In genomic region chr20:5749512-5750490, GRCh38 we compare ENCODE assay signal across 8 cellular contexts. TPM values are rescaled to one million over a fixed set of nuclear protein-coding genes. Genes with fewer than 3 reads are reported as not detected.
DNase-seq lines count a peak whose midpoint lies in the region; ATAC-seq and TF ChIP-seq lines count a peak whose summit lies in the region.

Gene SHLD1, plus strand, starts transcription at chr20:5750401. Its CDS starts 22,465 bp downstream, at chr20:5772866.

- TF ChIP-seq EP300 in upper lobe of left lung (IDR thresholded peaks at IDR 0.05), result no peak

- H3K9ac ChIP-seq in adipocyte (ENCODE audit: low read length), result peak within 1 kb of the TSS; percentile 88

- 48% methylated on average over 33 of the region's 33 CpGs for WGBS in heart right ventricle, 2 donors
- 57 to 59% methylated on average over 27 to 28 of the region's 33 CpGs for WGBS in upper lobe of left lung, 2 donors

- H3K27me3 ChIP-seq in adipocyte (replicated peaks; ENCODE audit: control insufficient read depth, insufficient read depth, low read length) (no peaks in the 10 kb centered on the region), heart right ventricle (no peaks in the 10 kb centered on the region), upper lobe of left lung (no peaks in the 10 kb centered on the region)

- no peak for TF ChIP-seq POLR2A in upper lobe of left lung (IDR thresholded peaks at IDR 0.05)

- H3K27ac ChIP-seq in heart right ventricle, result peak within 1 kb of the TSS; percentile 80 to 93 (median 84)
- H3K27ac ChIP-seq in upper lobe of left lung, result peak within 1 kb of the TSS; percentile 88 to 95 (median 91)

- H3K9me3 ChIP-seq in adipocyte (ENCODE audit: control insufficient read depth, low read length), result no peaks in the 10 kb centered on the region
- no peaks in the 10 kb centered on the region for H3K9me3 ChIP-seq in heart right ventricle
- H3K9me3 ChIP-seq in upper lobe of left lung, result no peaks in the 10 kb centered on the region

- no peak for TF ChIP-seq CTCF in GM12864 (IDR thresholded peaks at IDR 0.05; ENCODE audit: low read depth, low read length, missing control alignments)
- TF ChIP-seq CTCF in heart right ventricle (IDR thresholded peaks at IDR 0.05), result no peak
- no peak for TF ChIP-seq CTCF in upper lobe of left lung (IDR thresholded peaks at IDR 0.05)

- intact Hi-C loops in heart right ventricle (cut with DNase I) (loop anchor here in 4 of 10 donors (5.0 to 10.0 kb wide), 4 partner anchors 38 to 145 kb away; no protein-coding TSS in a partner anchor), posterior cingulate gyrus (cut with DNase I) (no loop called here)

- no peaks in the 10 kb centered on the region for H3K36me3 ChIP-seq in adipocyte (ENCODE audit: control insufficient read depth, insufficient read depth, low read length, severe bottlenecking)
- peaks cover 0 to 3% (median 0%) of the 10 kb centered on the region in 9 donors for H3K36me3 ChIP-seq in heart right ventricle
- no peaks in the 10 kb centered on the region for H3K36me3 ChIP-seq in upper lobe of left lung

- peak within 1 kb of the TSS; percentile 71 for H3K4me3 ChIP-seq in GM12864 (ENCODE audit: low read depth, low read length)
- H3K4me3 ChIP-seq in adipocyte (ENCODE audit: low read length), result peak within 1 kb of the TSS; percentile 88
- H3K4me3 ChIP-seq in heart right ventricle, result peak within 1 kb of the TSS; percentile 45 to 76 (median 66)
- H3K4me3 ChIP-seq in upper lobe of left lung, result peak within 1 kb of the TSS; percentile 44 to 70 (median 60)

- H3K4me1 ChIP-seq in adipocyte (ENCODE audit: control insufficient read depth, insufficient read depth, low read length) (peaks cover 5% of the 10 kb centered on the region), heart right ventricle (peaks cover 0 to 13% (median 7%) of the 10 kb centered on the region in 9 donors), upper lobe of left lung (peaks cover 0 to 13% (median 9%) of the 10 kb centered on the region in 4 donors)

- DNase-seq in GM12864 (ENCODE audit: low read depth), result peak; percentile 79
- peak; percentile 88 for DNase-seq in NCI-H1417 treated with DMSO at 0.1 percent for 48 hours (lab: John Stamatoyannopoulos, UW)
- DNase-seq in T follicular helper cell (ENCODE audit: low read depth), result peak; percentile 61
- peak; percentile 91 for DNase-seq in adipocyte (ENCODE audit: low read depth)
- peak; percentile 80 to 91 for DNase-seq in heart right ventricle
- peak; percentile 75 to 96 (median 84) for DNase-seq in posterior cingulate gyrus
- DNase-seq in upper lobe of left lung, result peak; percentile 27 to 85

- peak; percentile 95 for ATAC-seq in HG02759 (IDR thresholded peaks at IDR 0.05; ENCODE audit: unreplicated experiment)
- peak; percentile 96 to 99 (median 98) for ATAC-seq in heart right ventricle
- ATAC-seq in upper lobe of left lung (ENCODE audit: low FRiP score in 2 of 2), result peak; percentile 95 to 97

RNA-seq across cellular contexts. Expression of gene SHLD1, which starts in this region (rescaled TPM):
- total RNA-seq in heart right ventricle (1 to 10 TPM; 3.2 to 8.5 (median 4.8) TPM), upper lobe of left lung (1 to 10 TPM; 3.1 to 5.6 (median 4.5) TPM)
- 1 to 10 TPM; 4.0 to 6.9 TPM for polyA plus RNA-seq in heart right ventricle

Comparison
In these comparisons a context has a peak if more than half of its experiments do, and no peak if none do; other contexts are left out.
1. Peak in every context shown above with its lines: DNase-seq, ATAC-seq, H3K4me3 ChIP-seq and H3K27ac ChIP-seq.